8 cellular contexts compared by ENCODE assay signal in genomic region chr15:99100245-99101173, GRCh38. TPM values are rescaled to one million over a fixed set of nuclear protein-coding genes. Genes with fewer than 3 reads are reported as not detected.
DNase-seq lines count a peak whose midpoint lies in the region; ATAC-seq and TF ChIP-seq lines count a peak whose summit lies in the region.

No MANE protein-coding gene starts in this region.

- peaks cover 40% of the 10 kb centered on the region for H3K27me3 Mint-ChIP-seq in activated T-helper 17 cell treated with anti-CD3 and anti-CD28 coated beads, Interleukin-2, amount 50 U/mL, for 72 hours
- H3K27me3 Mint-ChIP-seq in nephron progenitor cell (ENCODE audit: low read depth, poor library complexity): peaks cover 40% of the 10 kb centered on the region

- H3K4me1 Mint-ChIP-seq in activated T-helper 17 cell treated with anti-CD3 and anti-CD28 coated beads, Interleukin-2, amount 50 U/mL, for 72 hours: no peaks in the 10 kb centered on the region
- H3K4me1 Mint-ChIP-seq in nephron progenitor cell: peaks cover 40% of the 10 kb centered on the region

- no peak overlapping the region for H3K27ac ChIP-seq in foreskin keratinocyte

- H3K4me1 ChIP-seq in foreskin keratinocyte: no peaks in the 10 kb centered on the region

- H3K9me3 Mint-ChIP-seq in activated T-helper 17 cell treated with anti-CD3 and anti-CD28 coated beads, Interleukin-2, amount 50 U/mL, for 72 hours: no peaks in the 10 kb centered on the region
- H3K9me3 Mint-ChIP-seq in nephron progenitor cell: no peaks in the 10 kb centered on the region

- ATAC-seq in activated T-helper 17 cell treated with anti-CD3 and anti-CD28 coated beads, Interleukin-2, amount 50 U/mL, for 72 hours (replicated peaks): peak; percentile 28
- ATAC-seq in foreskin keratinocyte (peak; percentile 61), HG02571 (IDR thresholded peaks at IDR 0.05; ENCODE audit: unreplicated experiment) (no peak)

- TF ChIP-seq CTCF in GM10266 (IDR thresholded peaks at IDR 0.05; ENCODE audit: control insufficient read depth, insufficient read depth, low read depth, missing control alignments) (peak; percentile 69), foreskin keratinocyte (conservative IDR thresholded peaks at IDR 0.05) (peak; percentile 88), nephron progenitor cell (IDR thresholded peaks at IDR 0.05) (peak; percentile 68)

- no peaks in the 10 kb centered on the region for H3K36me3 Mint-ChIP-seq in activated T-helper 17 cell treated with anti-CD3 and anti-CD28 coated beads, Interleukin-2, amount 50 U/mL, for 72 hours (ENCODE audit: low read depth)
- no peaks in the 10 kb centered on the region for H3K36me3 Mint-ChIP-seq in nephron progenitor cell (ENCODE audit: low read depth)

- H3K27me3 ChIP-seq in foreskin keratinocyte: peaks cover 55% of the 10 kb centered on the region

- no peak overlapping the region for H3K27ac Mint-ChIP-seq in activated T-helper 17 cell treated with anti-CD3 and anti-CD28 coated beads, Interleukin-2, amount 50 U/mL, for 72 hours
- no peak overlapping the region for H3K27ac Mint-ChIP-seq in nephron progenitor cell

- peak; percentile 59 for DNase-seq in GM10266 (ENCODE audit: extremely low spot score)
- DNase-seq in HK-2 (ENCODE audit: unreplicated experiment): peak; percentile 66
- DNase-seq in NOMO-1 (lab: John Stamatoyannopoulos, UW; ENCODE audit: unreplicated experiment in 2 of 2): peak; percentile 29 to 32
- no peak for DNase-seq in foreskin keratinocyte
- peak; percentile 90 for DNase-seq in nephron progenitor cell
- peak; percentile 85 for DNase-seq in ureter (ENCODE audit: low spot score)

- no peak overlapping the region for H3K4me3 Mint-ChIP-seq in activated T-helper 17 cell treated with anti-CD3 and anti-CD28 coated beads, Interleukin-2, amount 50 U/mL, for 72 hours
- H3K4me3 Mint-ChIP-seq in nephron progenitor cell: peak overlapping the region; percentile 56

RNA-seq across cellular contexts. Expression of gene SYNM, which starts 4.4 kb away (rescaled TPM):
- total RNA-seq in activated T-helper 17 cell treated with anti-CD3 and anti-CD28 coated beads, Interleukin-2, amount 50 U/mL, for 72 hours: under 1 TPM; 0.43 to 0.58 TPM
- 0.21 and 0.61 TPM in 2 replicates for total RNA-seq in foreskin keratinocyte
- polyA plus RNA-seq in foreskin keratinocyte: 0.12 and 0.28 TPM in 2 replicates
- 189 TPM for total RNA-seq in ureter

Comparison
In these comparisons a context has a peak if more than half of its experiments do, and no peak if none do; other contexts are left out.
1. DNase-seq: peak in GM10266 (single experiment), HK-2 (single experiment), NOMO-1 (2 of 2), nephron progenitor cell (single experiment) and ureter (single experiment); none in foreskin keratinocyte (0 of 2).
2. RNA of gene SYNM, which starts 4.4 kb away (total RNA-seq): 189 TPM in ureter (single experiment); 0.43 to 0.58 TPM in activated T-helper 17 cell treated with anti-CD3 and anti-CD28 coated beads, Interleukin-2, amount 50 U/mL, for 72 hours and 0.21 to 0.61 TPM in foreskin keratinocyte; every median in the first group is over 100 times any median in the second.
3. Peak in every context shown above with its lines, with median percentiles within 50 percentile points of each other: CTCF ChIP-seq.